Comparison of ENCODE assay signal across 27 cellular contexts in the genomic region with DNA sequence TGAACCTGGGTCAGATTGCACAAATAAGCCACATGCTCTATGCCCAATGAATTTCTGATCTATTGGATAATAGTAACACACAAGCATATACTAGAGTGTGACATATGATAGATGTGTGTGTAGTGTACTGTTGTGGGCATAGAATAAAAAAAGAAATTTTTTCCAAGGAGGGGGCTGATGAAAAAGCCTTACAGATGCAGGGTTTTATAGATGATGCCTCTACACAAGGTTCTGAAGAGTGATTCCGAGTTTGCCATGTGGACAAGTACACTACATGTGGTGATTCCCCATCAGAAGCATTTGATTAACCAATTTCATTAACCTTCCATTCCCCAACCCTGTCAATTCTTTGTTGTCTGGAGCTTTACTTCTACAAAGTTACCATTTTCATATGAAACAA.
"Had no signal": no experiment of that assay in that cellular context is flagged by ENCODE, and none has a peak within 500 bp of the region (broad histone marks: within the 10 kb centered on the region; RNA-seq: fewer than 3 reads in every experiment).

No MANE protein-coding gene starts in this region.

- H3K4me3 ChIP-seq: ascending aorta, cardiac muscle cell had no signal

- DNase-seq: activated CD4-positive, alpha-beta memory T cell treated with anti-CD3 and anti-CD28 coated beads, Interleukin-2, amount 10 ng/mL, durations not matched to agents 7 days and 5 days; activated CD4-positive, alpha-beta T cell treated with anti-CD3 and anti-CD28 coated beads for 1 hour; activated CD4-positive, alpha-beta T cell treated with anti-CD3 and anti-CD28 coated beads for 36 hours; activated CD4-positive, alpha-beta T cell treated with anti-CD3 and anti-CD28 coated beads for 48 hours; activated CD4-positive, alpha-beta T cell treated with anti-CD3 and anti-CD28 coated beads, Interleukin-2, amount 10 ng/mL, durations not matched to agents 7 days and 5 days; activated CD4-positive, alpha-beta T cell treated with anti-CD3 and anti-CD28 coated beads, Interleukin-2, amount 50 U/mL, for 48 hours; activated CD4-positive, CD25-positive, alpha-beta regulatory T cell; activated CD8-positive, alpha-beta memory T cell treated with anti-CD3 and anti-CD28 coated beads for 24 hours; activated CD8-positive, alpha-beta memory T cell treated with anti-CD3 and anti-CD28 coated beads, Interleukin-2, amount 10 ng/mL, durations not matched to agents 7 days and 5 days; activated CD8-positive, alpha-beta memory T cell treated with anti-CD3 and anti-CD28 coated beads, Interleukin-2, amount 50 U/mL, for 48 hours; activated CD8-positive, alpha-beta T cell treated with anti-CD3 and anti-CD28 coated beads, Interleukin-2, amount 10 ng/mL, durations not matched to agents 7 days and 5 days; activated effector memory CD4-positive, alpha-beta T cell treated with Interleukin-2 at 50 U/mL for 16 hours; activated gamma-delta T cell; activated naive CD4-positive, alpha-beta T cell treated with anti-CD3 and anti-CD28 coated beads, Interleukin-2, amount 10 ng/mL, durations not matched to agents 7 days and 5 days; activated naive CD4-positive, alpha-beta T cell treated with Interleukin-2 at 50 U/mL for 16 hours; activated naive CD8-positive, alpha-beta T cell treated with anti-CD3 and anti-CD28 coated beads, Interleukin-2, amount 10 ng/mL, durations not matched to agents 7 days and 5 days; activated naive CD8-positive, alpha-beta T cell treated with anti-CD3 and anti-CD28 coated beads, Interleukin-2, amount 50 U/mL, for 24 hours; activated T-cell treated with anti-CD3 and anti-CD28 coated beads, Interleukin-2, amount 50 U/mL, for 24 hours; activated T-cell treated with anti-CD3 and anti-CD28 coated beads, Interleukin-2, amount 50 U/mL, for 48 hours; amygdala; anterior cingulate cortex; caudate nucleus; cerebellar nuclear complex; T-helper 9 cell; WERI-Rb-1 had no signal

- H3K27ac ChIP-seq: ascending aorta, cardiac muscle cell, WERI-Rb-1 had no signal

- H3K36me3 ChIP-seq: ascending aorta, cardiac muscle cell, WERI-Rb-1 had no signal

- H3K4me1 ChIP-seq: ascending aorta had no signal

- H3K27me3 ChIP-seq: ascending aorta, cardiac muscle cell had no signal

- H3K9me3 ChIP-seq: ascending aorta had no signal
